ENCODE assay signal across 16 cellular contexts in the genomic region with DNA sequence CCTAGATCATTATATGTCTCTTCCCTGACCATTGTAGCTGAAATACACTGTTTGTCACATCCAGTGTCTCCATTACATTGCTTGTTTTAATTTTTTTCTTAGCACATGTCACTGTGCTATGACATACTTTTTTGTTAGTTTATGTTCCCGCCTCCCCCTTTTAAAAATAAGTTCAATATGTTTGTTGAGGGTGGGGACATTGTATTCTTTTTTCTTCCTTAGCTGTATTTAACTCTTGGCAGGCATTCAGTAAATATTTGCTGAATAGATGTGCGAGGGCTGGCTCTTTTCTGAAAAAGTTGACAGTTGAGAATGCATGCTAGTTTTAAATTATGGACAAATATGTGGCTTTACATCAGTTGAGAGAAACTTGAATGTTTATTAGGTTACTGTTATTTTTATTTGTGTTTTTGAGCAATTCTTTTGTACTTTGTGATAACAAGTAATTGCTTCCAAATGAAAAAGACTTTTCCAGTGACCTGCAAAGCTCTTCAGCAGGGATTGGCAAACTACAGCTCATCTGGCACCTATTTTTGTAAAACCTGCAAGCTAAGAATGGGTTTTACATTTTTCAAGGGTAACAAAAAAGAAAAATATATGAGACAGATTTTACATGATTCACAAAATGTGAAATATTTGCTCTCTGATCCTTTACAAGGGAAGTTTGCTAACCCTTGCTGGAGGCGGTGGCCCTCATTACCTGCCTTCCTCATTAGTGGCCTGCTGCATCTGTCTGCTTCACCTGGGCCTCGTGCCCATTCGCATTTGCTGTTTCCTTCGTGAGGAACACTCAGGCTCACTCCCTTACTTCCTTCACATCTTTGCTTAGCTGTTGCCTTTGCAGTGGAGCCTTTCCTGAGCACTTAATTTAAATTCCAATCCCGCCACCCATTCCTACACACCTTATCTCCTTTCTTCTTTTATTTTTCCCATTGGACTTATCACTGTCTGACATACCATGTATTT.
DNase-seq lines count a peak whose midpoint lies in the region; ATAC-seq and TF ChIP-seq lines count a peak whose summit lies in the region.
"Had no signal": no experiment of that assay in that cellular context is flagged by ENCODE, and none has a peak within 500 bp of the region (broad histone marks: within the 10 kb centered on the region; RNA-seq: fewer than 3 reads in every experiment).

No MANE protein-coding gene starts in this region.

- peak in 4 of 5 donors; percentile 10 to 31 (median 30) for DNase-seq in heart left ventricle
- no peak for DNase-seq in cardiac septum (ENCODE audit: low spot score)
- peak; percentile 81 for DNase-seq in NCI-H748 treated with DMSO at 0.1 percent for 48 hours (lab: John Stamatoyannopoulos, UW)
- DNase-seq in right atrium auricular region (ENCODE audit: low spot score), result no peak
- DNase-seq in uterus, result no peak
- no peak for DNase-seq in NCI-H446 treated with DMSO at 0.1 percent for 48 hours (lab: John Stamatoyannopoulos, UW)
- DNase-seq in T-cell, result no peak
- DNase-seq: activated T-cell treated with anti-CD3 and anti-CD28 coated beads for 4 hours, DMS 273 treated with DMSO at 0.1 percent for 48 hours, IMR-90, NCI-H1694, posterior cingulate gyrus, T-helper 1 cell had no signal

- H3K4me1 Mint-ChIP-seq in T-cell, result no peaks in the 10 kb centered on the region

- H3K27ac ChIP-seq in heart left ventricle (peak overlapping the region; percentile 11 to 86 (median 52)), right atrium auricular region (peak overlapping the region; percentile 30 to 49), uterus (peak overlapping the region; percentile 44 to 79)

- ATAC-seq in heart left ventricle, result peak in 1 of 4 donors; percentile 34
- no peak for ATAC-seq in GM21786 (IDR thresholded peaks at IDR 0.05; ENCODE audit: unreplicated experiment)
- no peak for ATAC-seq in T-cell (replicated peaks in 1 of 4)
- ATAC-seq: activated CD4-positive, CD25-positive, alpha-beta regulatory T cell treated with anti-CD3 and anti-CD28 coated beads, Interleukin-2, amount 50 U/mL, for 24 hours had no signal

- no peaks in the 10 kb centered on the region for H3K9me3 Mint-ChIP-seq in T-cell
- H3K9me3 Mint-ChIP-seq: dendritic cell treated with granulocyte-macrophage colony-stimulating factor and Interleukin-4, amounts not matched to agents 40 ng/mL and 50 ng/mL, for 4 days had no signal

- TF ChIP-seq POLR2A in heart left ventricle (IDR thresholded peaks at IDR 0.05) (no peak), uterus (IDR thresholded peaks at IDR 0.05) (no peak)

- no peak overlapping the region for H3K27ac Mint-ChIP-seq in T-cell
- H3K27ac Mint-ChIP-seq: dendritic cell treated with granulocyte-macrophage colony-stimulating factor and Interleukin-4, amounts not matched to agents 40 ng/mL and 50 ng/mL, for 4 days had no signal

- H3K27me3 ChIP-seq in heart left ventricle (no peaks in the 10 kb centered on the region), right atrium auricular region (no peaks in the 10 kb centered on the region), uterus (no peaks in the 10 kb centered on the region)

- peaks cover 4 to 64% (median 45%) of the 10 kb centered on the region in 12 donors for H3K4me1 ChIP-seq in heart left ventricle
- H3K4me1 ChIP-seq in right atrium auricular region, result peaks cover 0 to 43% of the 10 kb centered on the region in 2 donors
- peaks cover 3 to 20% of the 10 kb centered on the region in 2 donors for H3K4me1 ChIP-seq in uterus

- intact Hi-C loops in heart left ventricle (cut with DNase I) (no loop called here), cardiac septum (cut with DNase I) (no loop called here), uterus (cut with DNase I; ENCODE audit: low total_unique reads) (no loop called here)

- CTCF ChIA-PET in T-cell (lab: Charles Lee), result no interaction called here

- H3K9me3 ChIP-seq in heart left ventricle (no peaks in the 10 kb centered on the region), right atrium auricular region (no peaks in the 10 kb centered on the region), uterus (no peaks in the 10 kb centered on the region)

- peaks cover 7% of the 10 kb centered on the region for H3K36me3 Mint-ChIP-seq in T-cell

- POLR2A ChIA-PET in T-cell (lab: Charles Lee), result interaction anchor here in 1 of 2 donors (0.6 kb wide), 1 partner anchor 8 kb away, joined by 3 read pairs; no protein-coding TSS in a partner anchor

- H3K27me3 Mint-ChIP-seq in T-cell, result no peaks in the 10 kb centered on the region
- H3K27me3 Mint-ChIP-seq: dendritic cell treated with granulocyte-macrophage colony-stimulating factor and Interleukin-4, amounts not matched to agents 40 ng/mL and 50 ng/mL, for 4 days had no signal

- no peak overlapping the region for H3K4me3 Mint-ChIP-seq in T-cell
- H3K4me3 Mint-ChIP-seq: dendritic cell treated with granulocyte-macrophage colony-stimulating factor and Interleukin-4, amounts not matched to agents 40 ng/mL and 50 ng/mL, for 4 days had no signal

- WGBS in heart left ventricle, 4 donors, result 34 to 48% (median 41%) methylated on average over 7 of the region's 7 CpGs

- H3K36me3 ChIP-seq in heart left ventricle, result no peaks in the 10 kb centered on the region
- no peaks in the 10 kb centered on the region for H3K36me3 ChIP-seq in right atrium auricular region
- H3K36me3 ChIP-seq in uterus, result no peaks in the 10 kb centered on the region

- H3K4me3 ChIP-seq in heart left ventricle (no peak overlapping the region), right atrium auricular region (no peak overlapping the region), uterus (no peak overlapping the region)

- no peak for TF ChIP-seq CTCF in heart left ventricle (IDR thresholded peaks at IDR 0.05)
- no peak for TF ChIP-seq CTCF in right atrium auricular region (IDR thresholded peaks at IDR 0.05)
- no peak for TF ChIP-seq CTCF in uterus (IDR thresholded peaks at IDR 0.05)

Comparison
In these comparisons a context has a peak if more than half of its experiments do, and no peak if none do; other contexts are left out.
1. DNase-seq: peak in heart left ventricle (4 of 5) and NCI-H748 treated with DMSO at 0.1 percent for 48 hours (single experiment); none in cardiac septum (single experiment), right atrium auricular region (single experiment), uterus (0 of 2), NCI-H446 treated with DMSO at 0.1 percent for 48 hours (single experiment) and T-cell (0 of 34).
2. Peak in every context shown above with its lines, with median percentiles within 50 percentile points of each other: H3K27ac ChIP-seq.